In the genomic region with DNA sequence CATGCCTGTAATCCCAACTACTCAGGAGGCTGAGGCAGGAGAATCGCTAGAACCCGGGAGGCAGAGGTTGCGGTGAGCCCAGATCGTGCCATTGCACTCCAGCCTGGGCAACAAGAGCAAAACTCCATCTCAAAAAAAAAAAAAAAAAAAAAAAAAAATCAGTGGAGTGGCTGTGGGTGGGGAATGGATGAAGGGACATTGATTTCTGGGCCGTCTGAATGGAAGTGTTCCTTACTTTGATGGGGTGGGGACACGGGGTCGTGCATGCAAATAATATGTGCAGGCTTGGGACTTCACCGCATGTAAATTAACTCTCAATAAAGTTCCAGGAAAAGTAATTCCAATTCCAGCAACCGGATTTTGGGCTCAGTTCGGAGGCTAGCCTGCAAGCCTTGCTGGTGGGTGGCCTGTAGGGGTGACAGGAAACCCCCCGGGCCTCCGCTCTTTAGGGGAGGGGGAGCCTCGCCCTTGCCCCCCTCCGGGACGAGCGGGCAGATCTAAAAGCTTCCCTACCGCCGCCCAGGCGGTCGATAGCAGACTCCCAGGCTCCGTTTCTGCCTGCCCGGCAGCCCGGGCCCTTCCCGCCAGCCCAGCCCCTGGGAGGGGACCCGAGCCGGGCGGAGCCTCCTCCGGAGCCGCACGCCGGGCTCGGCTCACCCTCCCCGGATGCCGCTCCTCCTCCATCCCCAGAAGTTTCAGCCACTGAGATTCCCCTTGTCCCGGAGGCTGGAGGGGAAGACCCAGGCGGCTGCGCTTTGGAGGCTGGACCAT, we compare ENCODE assay signal across 8 cellular contexts. TPM values are rescaled to one million over a fixed set of nuclear protein-coding genes. Genes with fewer than 3 reads are reported as not detected.
DNase-seq lines count a peak whose midpoint lies in the region; ATAC-seq and TF ChIP-seq lines count a peak whose summit lies in the region.

No MANE protein-coding gene starts in this region.

- peak; percentile 60; the same call in 2 of the 3 replicates for ATAC-seq in RWPE2 (ENCODE audit: low read depth)
- no peak for ATAC-seq in HG02610 (IDR thresholded peaks at IDR 0.05; ENCODE audit: unreplicated experiment)
- ATAC-seq in HG02759 (IDR thresholded peaks at IDR 0.05; ENCODE audit: unreplicated experiment): no peak
- no peak for ATAC-seq in HG03520 (IDR thresholded peaks at IDR 0.05; ENCODE audit: unreplicated experiment)

- no peak overlapping the region for H3K4me3 ChIP-seq in RWPE2 (ENCODE audit: severe bottlenecking)
- peak overlapping the region; percentile 32 to 36 for H3K4me3 ChIP-seq in foreskin fibroblast (ENCODE audit: low read depth in 1 of 2, low read length in 2 of 2)
- peak overlapping the region; percentile 9 for H3K4me3 ChIP-seq in rectal smooth muscle tissue (ENCODE audit: low read length)

- H3K27me3 ChIP-seq in RWPE2 (ENCODE audit: insufficient read depth, poor library complexity, severe bottlenecking): no peaks in the 10 kb centered on the region
- H3K27me3 ChIP-seq in rectal smooth muscle tissue (ENCODE audit: control insufficient read depth, insufficient read depth, low read length): no peaks in the 10 kb centered on the region

- H3K27ac ChIP-seq in RWPE2 (ENCODE audit: poor library complexity, severe bottlenecking) (no peak overlapping the region), rectal smooth muscle tissue (ENCODE audit: low read depth, low read length) (no peak overlapping the region)

- H3K9me3 ChIP-seq in RWPE2 (ENCODE audit: severe bottlenecking): no peaks in the 10 kb centered on the region

- H3K4me1 ChIP-seq in RWPE2 (ENCODE audit: insufficient read depth, poor library complexity, severe bottlenecking): no peaks in the 10 kb centered on the region
- H3K4me1 ChIP-seq in rectal smooth muscle tissue (ENCODE audit: control insufficient read depth, insufficient read depth, low read length): no peaks in the 10 kb centered on the region

- DNase-seq in Daoy (ENCODE audit: low read depth) (peak; percentile 66), RWPE2 (ENCODE audit: low spot score) (no peak), foreskin fibroblast (peak; percentile 18 to 51)
- DNase-seq in stimulated activated naive CD4-positive, alpha-beta T cell treated with Interleukin-2 at 50 U/mL for 16 hours (lab: John Stamatoyannopoulos, UW): no peak

- H3K9ac ChIP-seq in rectal smooth muscle tissue (ENCODE audit: low read length): no peak overlapping the region

- H3K36me3 ChIP-seq in RWPE2 (ENCODE audit: low read depth) (no peaks in the 10 kb centered on the region), rectal smooth muscle tissue (ENCODE audit: control insufficient read depth, insufficient read depth, low read length) (no peaks in the 10 kb centered on the region)

- TF ChIP-seq CTCF in RWPE2 (IDR thresholded peaks at IDR 0.05; ENCODE audit: poor library complexity, severe bottlenecking) (no peak), foreskin fibroblast (IDR thresholded peaks at IDR 0.05; ENCODE audit: low read depth, low read length) (no peak)

RNA-seq across cellular contexts. Expression of gene ADGRE5, which starts 48.0 kb away (rescaled TPM):
- total RNA-seq in Daoy (2014; rRNA removed; shearing (Covaris generic)): 19.3 and 22.6 TPM in 2 replicates

Comparison
In these comparisons a context has a peak if more than half of its experiments do, and no peak if none do; other contexts are left out.
1. DNase-seq: peak in Daoy (single experiment) and foreskin fibroblast (2 of 2); none in RWPE2 (single experiment) and stimulated activated naive CD4-positive, alpha-beta T cell treated with Interleukin-2 at 50 U/mL for 16 hours (single experiment).